ENCODE assay signal across 26 cellular contexts in genomic region chr20:57008217-57008616, GRCh38.
DNase-seq lines count a peak whose midpoint lies in the region; ATAC-seq, FAIRE-seq and TF ChIP-seq lines count a peak whose summit lies in the region.
"Had no signal": no experiment of that assay in that cellular context is flagged by ENCODE, and none has a peak within 500 bp of the region (broad histone marks: within the 10 kb centered on the region; RNA-seq: fewer than 3 reads in every experiment).

No MANE protein-coding gene starts in this region.

- peaks cover 57% of the 10 kb centered on the region for H3K27me3 ChIP-seq in adipocyte (replicated peaks; ENCODE audit: control insufficient read depth, insufficient read depth, low read length)
- H3K27me3 ChIP-seq in WERI-Rb-1 (ENCODE audit: insufficient read depth, low read depth, severe bottlenecking): peaks cover 91% of the 10 kb centered on the region
- H3K27me3 ChIP-seq: colonic mucosa, thyroid gland had no signal

- H3K4me2 ChIP-seq in A549: peak overlapping the region; percentile 69

- TF ChIP-seq POLR2A in A549 (IDR thresholded peaks at IDR 0.05; ENCODE audit: low read length): no peak

- H3K4me3 ChIP-seq in A549: no peak overlapping the region
- H3K4me3 ChIP-seq in adipocyte (ENCODE audit: low read length): no peak overlapping the region
- no peak overlapping the region for H3K4me3 ChIP-seq in WERI-Rb-1 (ENCODE audit: low read depth, low read length)
- H3K4me3 ChIP-seq: colonic mucosa, left lung, mucosa of descending colon, thyroid gland had no signal

- WGBS in A549 (ENCODE audit: missing lambda C conversion rate): 1% methylated on average over 3 of the region's 3 CpGs

- peaks cover 30% of the 10 kb centered on the region for H3K4me1 ChIP-seq in A549
- H3K4me1 ChIP-seq in adipocyte (ENCODE audit: control insufficient read depth, insufficient read depth, low read length): no peaks in the 10 kb centered on the region
- H3K4me1 ChIP-seq: colonic mucosa, left lung, thyroid gland had no signal

- DNase-seq in A549 (ENCODE audit: low read depth in 1 of 2, low spot score in 1 of 2): peak in 1 of 2 experiments; percentile 24
- DNase-seq in HK-2 (ENCODE audit: unreplicated experiment): peak; percentile 24
- peak; percentile 20 for DNase-seq in adipocyte (ENCODE audit: low read depth)
- DNase-seq in kidney tubule cell (ENCODE audit: low spot score): peak; percentile 75
- no peak for DNase-seq in NCI-H2196 (lab: John Stamatoyannopoulos, UW; ENCODE audit: unreplicated experiment)
- no peak for DNase-seq in activated gamma-delta T cell treated with Interleukin-2 at 50 U/mL for 16 hours
- DNase-seq in WERI-Rb-1: no peak
- DNase-seq in NCI-H69 (lab: John Stamatoyannopoulos, UW): no peak
- DNase-seq: activated CD4-positive, alpha-beta memory T cell treated with anti-CD3 and anti-CD28 coated beads for 36 hours; activated naive CD4-positive, alpha-beta T cell treated with anti-CD3 and anti-CD28 coated beads, Interleukin-2, amount 50 U/mL, for 16 hours; activated T-cell treated with anti-CD3 and anti-CD28 coated beads, Interleukin-2, amount 50 U/mL, for 1 hour; colonic mucosa; foreskin fibroblast; left lung; mucosa of descending colon; NCI-H146; NCI-H2227 treated with DMSO at 0.1 percent for 48 hours; right cardiac atrium; stimulated activated naive B cell treated with anti-CD40 and anti-IgM and Interleukin-4, amounts not matched to agents 10 μg/mL and 1 μg/mL and 100 μg/mL, for 72 hours; T-helper 17 cell; thyroid gland had no signal

- ATAC-seq in A549: peak; percentile 60 to 65; a peak in 3 of 6 replicates
- ATAC-seq: HepG2; left lung; mucosa of descending colon; right cardiac atrium; Right ventricle myocardium inferior; stimulated activated naive B cell treated with anti-CD40 and anti-IgM and Interleukin-4, amounts not matched to agents 10 μg/mL and 1 μg/mL and 100 μg/mL, for 72 hours; T-helper 17 cell had no signal

- CTCF ChIA-PET in A549 (lab: Yijun Ruan, JAX): interaction anchor here (0.9 to 3.4 kb wide), 6 partner anchors 9 to 378 kb away, joined by 3 to 15 read pairs (median 4); no protein-coding TSS in a partner anchor

- TF ChIP-seq RAD21 in A549 (conservative IDR thresholded peaks at IDR 0.05 in 1 of 2, IDR thresholded peaks at IDR 0.05 in 1 of 2): no peak

- H3K27ac ChIP-seq in A549 (peak overlapping the region; percentile 44 to 53; a peak in 3 of 6 replicates), WERI-Rb-1 (no peak overlapping the region)
- H3K27ac ChIP-seq: colonic mucosa, left lung, neutrophil, thyroid gland had no signal

- POLR2A ChIA-PET in A549 (lab: Yijun Ruan, JAX): interaction anchor here (0.7 kb wide), 1 partner anchor 391 kb away, joined by 3 read pairs; no protein-coding TSS in a partner anchor

- H3K9me3 ChIP-seq in A549 (no peaks in the 10 kb centered on the region), adipocyte (ENCODE audit: control insufficient read depth, low read length) (no peaks in the 10 kb centered on the region), WERI-Rb-1 (ENCODE audit: severe bottlenecking) (no peaks in the 10 kb centered on the region)
- H3K9me3 ChIP-seq: colonic mucosa, left lung, mucosa of descending colon, neutrophil, thyroid gland had no signal

- peak; percentile 32 for FAIRE-seq in A549 (lab: Jason Lieb, UNC)
- FAIRE-seq: A204.1, G401.6, HepG2 had no signal

- TF ChIP-seq EP300 in A549 (IDR thresholded peaks at IDR 0.05): no peak

- no peaks in the 10 kb centered on the region for H3K36me3 ChIP-seq in adipocyte (ENCODE audit: control insufficient read depth, insufficient read depth, low read length, severe bottlenecking)
- H3K36me3 ChIP-seq in WERI-Rb-1: no peaks in the 10 kb centered on the region
- H3K36me3 ChIP-seq: colonic mucosa, left lung, neutrophil, thyroid gland had no signal

- no peak overlapping the region for H3K9ac ChIP-seq in adipocyte (ENCODE audit: low read length)

- TF ChIP-seq CTCF in A549 (IDR thresholded peaks at IDR 0.05): no peak
- no peak for TF ChIP-seq CTCF in WERI-Rb-1 (IDR thresholded peaks at IDR 0.05; ENCODE audit: low read depth, low read length)

TF ChIP-seq in A549, 52 proteins besides CTCF, POLR2A, EP300 and RAD21:
- TF ChIP-seq ZSCAN20 (CRISPR knock-in tag; IDR thresholded peaks at IDR 0.05): no peak
- peak; percentile 62 for TF ChIP-seq JUNB (IDR thresholded peaks at IDR 0.05)
- TF ChIP-seq GATA3 (IDR thresholded peaks at IDR 0.05; ENCODE audit: borderline replicate concordance): peak; percentile 49; the same call in 1 of the 2 replicates
- TF ChIP-seq, protein P1, sequence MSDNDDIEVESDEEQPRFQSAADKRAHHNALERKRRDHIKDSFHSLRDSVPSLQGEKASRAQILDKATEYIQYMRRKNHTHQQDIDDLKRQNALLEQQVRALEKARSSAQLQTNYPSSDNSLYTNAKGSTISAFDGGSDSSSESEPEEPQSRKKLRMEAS (IDR thresholded peaks at IDR 0.05): peak; percentile 33; the same call in 1 of the 2 replicates
- peak in 1 of 2 experiments; percentile 26; a peak in 1 of 4 replicates for TF ChIP-seq CEBPB (IDR thresholded peaks at IDR 0.05)
- no peak for TF ChIP-seq ESRRA (IDR thresholded peaks at IDR 0.05; ENCODE audit: borderline replicate concordance, low read length)
- no peak for TF ChIP-seq FOSL2 (IDR thresholded peaks at IDR 0.05)
- peak; percentile 29; the same call in 1 of the 2 replicates for TF ChIP-seq FOSL2 (CRISPR knock-in tag; IDR thresholded peaks at IDR 0.05)
TF ChIP-seq in A549: peak in this region for 5.

Comparison
In these comparisons a context has a peak if more than half of its experiments do, and no peak if none do; other contexts are left out.
1. DNase-seq: peak in HK-2 (single experiment), adipocyte (single experiment) and kidney tubule cell (single experiment); none in NCI-H2196 (single experiment), activated gamma-delta T cell treated with Interleukin-2 at 50 U/mL for 16 hours (single experiment), WERI-Rb-1 (single experiment) and NCI-H69 (single experiment).